ENCODE assay signal across 26 cellular contexts in genomic region chr10:33937259-33937658, GRCh38.
A peak's percentile ranks its signal among the peaks of the same experiment; 100 is the strongest.
DNase-seq lines count a peak whose midpoint lies in the region; ATAC-seq, FAIRE-seq and TF ChIP-seq lines count a peak whose summit lies in the region.
"Had no signal": no experiment of that assay in that cellular context is flagged by ENCODE, and none has a peak within 500 bp of the region (broad histone marks: within the 10 kb centered on the region; RNA-seq: fewer than 3 reads in every experiment).

No MANE protein-coding gene starts in this region.

- no peak overlapping the region for H3K14ac ChIP-seq in neuronal stem cell (ENCODE audit: low read length)

- WGBS in neuronal stem cell (ENCODE audit: extremely low coverage in 2 of 2, insufficient read length in 2 of 2, insufficient replicate concordance in 1 of 2), 2 donors = no CpG with 5 or more reads among the region's 7 CpGs

- H3K9me3 Mint-ChIP-seq in astrocyte (ENCODE audit: unreplicated experiment) = no peaks in the 10 kb centered on the region
- H3K9me3 Mint-ChIP-seq: CD8-positive, alpha-beta T cell; HFFc6 had no signal

- H4K91ac ChIP-seq in neuronal stem cell (ENCODE audit: low read depth, low read length, poor library complexity) = no peak overlapping the region

- no peak overlapping the region for H2BK120ac ChIP-seq in neuronal stem cell (ENCODE audit: low read depth, low read length)

- no peak overlapping the region for H3K4me3 ChIP-seq in astrocyte (ENCODE audit: insufficient read depth, low read depth, low read length)
- H3K4me3 ChIP-seq in neuronal stem cell (ENCODE audit: low read length in 2 of 2) = no peak overlapping the region

- no peak overlapping the region for H3K27ac ChIP-seq in astrocyte (ENCODE audit: low read depth, low read length)
- H3K27ac ChIP-seq in neuronal stem cell (replicated peaks; ENCODE audit: low read length) = no peak overlapping the region
- H3K27ac ChIP-seq: KMS-11, RWPE1 had no signal

- no peaks in the 10 kb centered on the region for H3K4me1 ChIP-seq in astrocyte (ENCODE audit: insufficient read depth, low read length)
- H3K4me1 ChIP-seq in neuronal stem cell (ENCODE audit: control insufficient read depth in 2 of 2, insufficient read depth in 1 of 2, low read depth in 1 of 2, low read length in 2 of 2) = peaks cover 0 to 31% of the 10 kb centered on the region in 2 donors

- no peaks in the 10 kb centered on the region for H3K36me3 Mint-ChIP-seq in astrocyte (ENCODE audit: low read depth, unreplicated experiment)
- H3K36me3 Mint-ChIP-seq: CD8-positive, alpha-beta T cell had no signal

- no peak overlapping the region for H3K4me3 Mint-ChIP-seq in astrocyte (ENCODE audit: unreplicated experiment)
- H3K4me3 Mint-ChIP-seq: CD8-positive, alpha-beta T cell; HFFc6 had no signal

- H3K9ac ChIP-seq in astrocyte (ENCODE audit: low read length) (no peak overlapping the region), neuronal stem cell (ENCODE audit: low read depth, low read length, poor library complexity) (no peak overlapping the region)
- H3K9ac ChIP-seq: KMS-11, SK-N-SH had no signal

- peak; percentile 5 for FAIRE-seq in astrocyte (lab: Jason Lieb, UNC)
- FAIRE-seq: G401.6, GM12892, H54 had no signal

- H3K23ac ChIP-seq in neuronal stem cell (ENCODE audit: low read depth, low read length, poor library complexity) = no peak overlapping the region

- no peak overlapping the region for H3K4me2 ChIP-seq in astrocyte (ENCODE audit: low read length)
- no peak overlapping the region for H3K4me2 ChIP-seq in neuronal stem cell (ENCODE audit: insufficient read depth, low read length, poor library complexity, severe bottlenecking)
- H3K4me2 ChIP-seq: KMS-11, SK-N-SH had no signal

- H2BK12ac ChIP-seq in neuronal stem cell (ENCODE audit: low read length) = no peak overlapping the region

- H3K79me1 ChIP-seq in neuronal stem cell (ENCODE audit: low read depth, low read length) = no peaks in the 10 kb centered on the region

- H4K8ac ChIP-seq in neuronal stem cell (ENCODE audit: low read depth, low read length) = no peak overlapping the region

- H3K4ac ChIP-seq in neuronal stem cell (ENCODE audit: low read length) = no peak overlapping the region

- no peaks in the 10 kb centered on the region for H3K79me2 ChIP-seq in astrocyte (ENCODE audit: insufficient read depth, low read length)

- H2AFZ ChIP-seq in astrocyte (ENCODE audit: low read depth, low read length) = no peak overlapping the region
- H2AFZ ChIP-seq in neuronal stem cell (ENCODE audit: low read length) = peak overlapping the region; percentile 62

- no peak overlapping the region for H2BK5ac ChIP-seq in neuronal stem cell (ENCODE audit: low read length)

- H3K27me3 Mint-ChIP-seq in astrocyte (ENCODE audit: low read depth, unreplicated experiment) = peaks cover 2% of the 10 kb centered on the region

- H3K27ac Mint-ChIP-seq in astrocyte (ENCODE audit: unreplicated experiment) = no peak overlapping the region
- H3K27ac Mint-ChIP-seq: CD8-positive, alpha-beta T cell; HFFc6 had no signal

- no peaks in the 10 kb centered on the region for H4K20me1 ChIP-seq in astrocyte (ENCODE audit: insufficient read depth, low read length)

- H3K18ac ChIP-seq in neuronal stem cell (ENCODE audit: low read length) = no peak overlapping the region

- no peaks in the 10 kb centered on the region for H3K9me3 ChIP-seq in astrocyte (ENCODE audit: insufficient read depth, low read depth, low read length)
- no peaks in the 10 kb centered on the region for H3K9me3 ChIP-seq in neuronal stem cell (replicated peaks in 1 of 2; ENCODE audit: control insufficient read depth in 2 of 2, insufficient read depth in 1 of 2, low read depth in 1 of 2, low read length in 2 of 2)
- H3K9me3 ChIP-seq: SK-N-SH had no signal

- TF ChIP-seq CTCF in astrocyte (IDR thresholded peaks at IDR 0.05; ENCODE audit: insufficient read depth, low read depth, low read length) = no peak

- no peaks in the 10 kb centered on the region for H3K4me1 Mint-ChIP-seq in astrocyte (ENCODE audit: low read depth, unreplicated experiment)

- no peak for ATAC-seq in HG03139 (IDR thresholded peaks at IDR 0.05; ENCODE audit: unreplicated experiment)
- no peak for ATAC-seq in GM21717 (IDR thresholded peaks at IDR 0.05; ENCODE audit: unreplicated experiment)
- ATAC-seq: CD8-positive, alpha-beta T cell had no signal

- DNase-seq in ELF-1 (ENCODE audit: low read depth, low spot score) (peak; percentile 6), astrocyte (ENCODE audit: low read depth) (no peak), left kidney (ENCODE audit: low read depth, low spot score) (peak; percentile 96), neuronal stem cell (ENCODE audit: low spot score) (no peak), NK-92 (lab: John Stamatoyannopoulos, UW; ENCODE audit: unreplicated experiment) (no peak)
- DNase-seq: AML-193; C1 segment of cervical spinal cord; CD8-positive, alpha-beta T cell; HFFc6; IMR-90; NCI-H1092 treated with DMSO at 0.1 percent for 48 hours; NCI-H146; NCI-H2029; NCI-H2227 treated with DMSO at 0.1 percent for 48 hours; NCI-H510A treated with DMSO at 0.1 percent for 48 hours; NCI-H748 treated with DMSO at 0.1 percent for 48 hours; NK-92 treated with Interleukin-12 subunit alpha and Interleukin-12 subunit beta, amount 100 ng/mL, for 24 hours; SIG-M5; SK-N-SH had no signal

- H3K27me3 ChIP-seq in astrocyte (ENCODE audit: insufficient read depth, low read length) (no peaks in the 10 kb centered on the region), neuronal stem cell (ENCODE audit: control insufficient read depth in 3 of 3, insufficient read depth in 3 of 3, low read depth in 1 of 3, low read length in 3 of 3) (no peaks in the 10 kb centered on the region)

- H3K36me3 ChIP-seq in astrocyte (ENCODE audit: insufficient read depth, low read length) = no peaks in the 10 kb centered on the region
- no peaks in the 10 kb centered on the region for H3K36me3 ChIP-seq in neuronal stem cell (replicated peaks in 1 of 2; ENCODE audit: control insufficient read depth in 2 of 2, insufficient read depth in 2 of 2, low read length in 2 of 2)

- no peak overlapping the region for H2BK15ac ChIP-seq in neuronal stem cell (ENCODE audit: low read length)

- no peak overlapping the region for H2AK5ac ChIP-seq in neuronal stem cell (ENCODE audit: low read depth, low read length)

Comparison
In these comparisons a context has a peak if more than half of its experiments do, and no peak if none do; other contexts are left out.
1. DNase-seq: peak in ELF-1 (single experiment) and left kidney (single experiment); none in astrocyte (single experiment), neuronal stem cell (single experiment) and NK-92 (single experiment).